In genomic region chr5:87126869-87127268, GRCh38 we compare ENCODE assay signal across 1 cellular context.
TF ChIP-seq lines count a peak whose summit lies in the region.

No MANE protein-coding gene starts in this region.

TF ChIP-seq in IMR-90, 13 proteins besides CTCF, POLR2A, EP300 and RAD21:
- TF ChIP-seq MAZ (IDR thresholded peaks at IDR 0.05; ENCODE audit: borderline replicate concordance, low read depth, low read length), result no peak
- TF ChIP-seq CEBPB (IDR thresholded peaks at IDR 0.05; ENCODE audit: low read depth, low read length), result no peak
- TF ChIP-seq MXI1 (IDR thresholded peaks at IDR 0.05; ENCODE audit: borderline replicate concordance, low read depth, low read length), result no peak
- TF ChIP-seq RFX5 (IDR thresholded peaks at IDR 0.05; ENCODE audit: low read depth, low read length), result no peak
- no peak for TF ChIP-seq SMC3 (IDR thresholded peaks at IDR 0.05; ENCODE audit: low read depth, low read length)
- no peak for TF ChIP-seq FOS (IDR thresholded peaks at IDR 0.05; ENCODE audit: low read depth, low read length)
- no peak for TF ChIP-seq CHD1 (IDR thresholded peaks at IDR 0.05; ENCODE audit: low read depth, low read length)
- TF ChIP-seq USF2 (IDR thresholded peaks at IDR 0.05; ENCODE audit: low read depth, low read length), result no peak
- no peak for TF ChIP-seq BHLHE40 (IDR thresholded peaks at IDR 0.05; ENCODE audit: low read depth, low read length)
- TF ChIP-seq NFE2L2 (IDR thresholded peaks at IDR 0.05; ENCODE audit: low read depth, low read length), result no peak
- no peak for TF ChIP-seq RCOR1 (IDR thresholded peaks at IDR 0.05; ENCODE audit: insufficient replicate concordance, low read length)
- TF ChIP-seq ELK1 (IDR thresholded peaks at IDR 0.05; ENCODE audit: borderline replicate concordance, low read depth, low read length), result no peak
- TF ChIP-seq MAFK (IDR thresholded peaks at IDR 0.05; ENCODE audit: low read depth, low read length), result no peak
